In genomic region chr7:28510022-28510367, GRCh38 we compare ENCODE assay signal across 19 cellular contexts.
"Had no signal": no experiment of that assay in that cellular context is flagged by ENCODE, and none has a peak within 500 bp of the region (broad histone marks: within the 10 kb centered on the region; RNA-seq: fewer than 3 reads in every experiment).

No MANE protein-coding gene starts in this region.

- FAIRE-seq: frontal cortex had no signal

- H3K36me3 ChIP-seq: colonic mucosa, stomach, thyroid gland, uterus had no signal

- H3K9me3 ChIP-seq: colonic mucosa, heart right ventricle, psoas muscle, stomach, thyroid gland, uterus had no signal

- H3K4me1 ChIP-seq: colonic mucosa, psoas muscle, stomach, thyroid gland, uterus had no signal

- ATAC-seq: activated CD4-positive, CD25-positive, alpha-beta regulatory T cell treated with anti-CD3 and anti-CD28 coated beads, Interleukin-2, amount 50 U/mL, for 24 hours; activated CD8-positive, alpha-beta memory T cell treated with anti-CD3 and anti-CD28 coated beads, Interleukin-2, amount 10 ng/mL, durations not matched to agents 7 days and 5 days; activated T-cell treated with anti-CD3 and anti-CD28 coated beads, Interleukin-2, amount 50 U/mL, for 4 hours; left lobe of liver; psoas muscle had no signal

- DNase-seq: activated CD4-positive, alpha-beta T cell treated with anti-CD3 and anti-CD28 coated beads, Interleukin-2, amount 50 U/mL, for 4 hours; activated CD8-positive, alpha-beta memory T cell treated with anti-CD3 and anti-CD28 coated beads, Interleukin-2, amount 10 ng/mL, durations not matched to agents 7 days and 5 days; activated gamma-delta T cell treated with Interleukin-2 at 50 U/mL for 16 hours; activated T-cell treated with anti-CD3 and anti-CD28 coated beads, Interleukin-2, amount 50 U/mL, for 4 hours; caudate nucleus; colonic mucosa; effector CD4-positive, alpha-beta T cell; islet precursor cell; mesendoderm; occipital lobe; stimulated activated CD4-positive, alpha-beta T cell treated with anti-CD3 and anti-CD28 coated beads, Interleukin-4, amount 100 ng/mL, for 24 hours; stomach; thyroid gland had no signal

- H3K27me3 ChIP-seq: colonic mucosa, heart right ventricle, thyroid gland, uterus had no signal

- H3K27ac ChIP-seq: colonic mucosa, psoas muscle, stomach, thyroid gland, uterus had no signal

- H3K4me3 ChIP-seq: colonic mucosa, psoas muscle, stomach, thyroid gland, uterus had no signal
